In the genomic region with DNA sequence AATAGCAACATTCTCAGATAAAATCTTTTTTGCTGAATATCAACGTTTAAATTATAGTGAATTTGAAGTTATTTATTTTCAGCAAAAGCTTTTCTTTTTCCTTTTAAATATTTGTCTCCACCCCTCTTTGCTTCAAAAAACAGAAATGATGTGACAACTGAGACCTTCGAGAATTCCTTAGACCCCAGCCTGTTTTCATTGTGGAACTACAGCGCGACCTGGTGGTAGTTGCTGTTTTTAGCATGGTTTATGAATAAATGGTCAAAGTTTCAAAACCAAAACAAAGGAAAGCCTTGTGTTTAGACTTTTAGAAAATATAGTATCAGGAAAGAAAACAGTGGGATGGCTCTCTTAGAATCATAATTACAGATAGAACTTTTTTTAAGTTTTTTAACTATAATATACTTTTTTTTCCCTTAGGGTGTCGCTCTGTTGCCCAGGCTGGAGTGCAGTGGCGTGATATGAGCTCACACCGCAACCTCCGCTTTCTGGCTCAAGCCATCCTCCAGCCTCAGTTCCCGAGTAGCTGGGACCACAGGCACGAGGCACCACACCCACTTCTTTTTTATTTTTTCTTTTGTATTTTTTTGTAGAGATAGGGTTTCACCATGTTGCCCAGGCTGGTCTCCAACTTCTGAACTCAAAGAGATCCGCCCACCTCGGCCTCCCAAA, we compare ENCODE assay signal across 9 cellular contexts. TPM values are rescaled to one million over a fixed set of nuclear protein-coding genes. Genes with fewer than 3 reads are reported as not detected.
DNase-seq lines count a peak whose midpoint lies in the region; ATAC-seq, FAIRE-seq and TF ChIP-seq lines count a peak whose summit lies in the region.
"Had no signal": no experiment of that assay in that cellular context is flagged by ENCODE, and none has a peak within 500 bp of the region (broad histone marks: within the 10 kb centered on the region; RNA-seq: fewer than 3 reads in every experiment).

No MANE protein-coding gene starts in this region.

- no peaks in the 10 kb centered on the region for H3K9me3 ChIP-seq in adrenal gland (replicated peaks in 1 of 3)
- H3K9me3 ChIP-seq in right atrium auricular region, result peaks cover 0 to 1% of the 10 kb centered on the region in 2 donors

- H3K27ac ChIP-seq in adrenal gland (no peak overlapping the region), right atrium auricular region (no peak overlapping the region)

- ATAC-seq in HG03469 (IDR thresholded peaks at IDR 0.05; ENCODE audit: unreplicated experiment) (peak; percentile 39), sciatic nerve (peak; percentile 78)
- ATAC-seq: left colon had no signal

- H3K4me1 ChIP-seq in adrenal gland (replicated peaks in 1 of 2), result no peaks in the 10 kb centered on the region
- peaks cover 0 to 14% of the 10 kb centered on the region in 2 donors for H3K4me1 ChIP-seq in right atrium auricular region

- H3K36me3 ChIP-seq in adrenal gland (replicated peaks in 1 of 2) (no peaks in the 10 kb centered on the region), right atrium auricular region (no peaks in the 10 kb centered on the region)

- TF ChIP-seq CTCF in GM12872 (IDR thresholded peaks at IDR 0.05; ENCODE audit: insufficient read depth, low read depth, low read length) (peak; percentile 61), adrenal gland (IDR thresholded peaks at IDR 0.05) (peak; percentile 62 to 80 (median 76)), right atrium auricular region (IDR thresholded peaks at IDR 0.05) (peak in 1 of 2 donors; percentile 80)

- 43 to 46% (median 45%) methylated on average over 12 of the region's 12 CpGs for WGBS in adrenal gland, 4 donors

- peak; percentile 55 for FAIRE-seq in RCC 7860 (lab: Jason Lieb, UNC)

- TF ChIP-seq POLR2A in adrenal gland (IDR thresholded peaks at IDR 0.05), result no peak

- no peaks in the 10 kb centered on the region for H3K27me3 ChIP-seq in adrenal gland
- H3K27me3 ChIP-seq in right atrium auricular region, result no peaks in the 10 kb centered on the region

- peak; percentile 41 for DNase-seq in A172 (ENCODE audit: low spot score)
- DNase-seq in RCC 7860 (ENCODE audit: low spot score), result peak; percentile 20
- DNase-seq in adrenal gland, result peak; percentile 45 to 78 (median 48)
- DNase-seq in right atrium auricular region (ENCODE audit: low spot score), result peak; percentile 70
- peak; percentile 78 for DNase-seq in sciatic nerve (ENCODE audit: low spot score)
- no peak for DNase-seq in central memory CD4-positive, alpha-beta T cell

- H3K4me3 ChIP-seq in adrenal gland, result no peak overlapping the region
- H3K4me3 ChIP-seq in right atrium auricular region, result no peak overlapping the region

- intact Hi-C loops in adrenal gland (cut with DNase I) (loop anchor here in 1 of 2 donors (10.0 kb wide), 1 partner anchor 76 kb away; no protein-coding TSS in a partner anchor), sciatic nerve (cut with DNase I) (no loop called here)

RNA-seq across cellular contexts. Expression of a gene that starts 26.8 kb away (rescaled TPM):
- 32.0 and 44.7 TPM in 2 replicates for total RNA-seq in A172 (2014; rRNA removed; shearing (Covaris generic))
- total RNA-seq in adrenal gland, result 10 to 100 TPM; 33.2 to 63.8 (median 40.6) TPM
- 10 to 100 TPM in 1 of 3 donors, 1 to 10 TPM in 2; 4.0 to 47.4 (median 4.7) TPM for polyA plus RNA-seq in adrenal gland
- 10 to 100 TPM; 20.9 to 27.5 TPM for total RNA-seq in right atrium auricular region
- total RNA-seq in sciatic nerve, result 31.7 TPM
